ENCODE assay signal across 8 cellular contexts in the genomic region with DNA sequence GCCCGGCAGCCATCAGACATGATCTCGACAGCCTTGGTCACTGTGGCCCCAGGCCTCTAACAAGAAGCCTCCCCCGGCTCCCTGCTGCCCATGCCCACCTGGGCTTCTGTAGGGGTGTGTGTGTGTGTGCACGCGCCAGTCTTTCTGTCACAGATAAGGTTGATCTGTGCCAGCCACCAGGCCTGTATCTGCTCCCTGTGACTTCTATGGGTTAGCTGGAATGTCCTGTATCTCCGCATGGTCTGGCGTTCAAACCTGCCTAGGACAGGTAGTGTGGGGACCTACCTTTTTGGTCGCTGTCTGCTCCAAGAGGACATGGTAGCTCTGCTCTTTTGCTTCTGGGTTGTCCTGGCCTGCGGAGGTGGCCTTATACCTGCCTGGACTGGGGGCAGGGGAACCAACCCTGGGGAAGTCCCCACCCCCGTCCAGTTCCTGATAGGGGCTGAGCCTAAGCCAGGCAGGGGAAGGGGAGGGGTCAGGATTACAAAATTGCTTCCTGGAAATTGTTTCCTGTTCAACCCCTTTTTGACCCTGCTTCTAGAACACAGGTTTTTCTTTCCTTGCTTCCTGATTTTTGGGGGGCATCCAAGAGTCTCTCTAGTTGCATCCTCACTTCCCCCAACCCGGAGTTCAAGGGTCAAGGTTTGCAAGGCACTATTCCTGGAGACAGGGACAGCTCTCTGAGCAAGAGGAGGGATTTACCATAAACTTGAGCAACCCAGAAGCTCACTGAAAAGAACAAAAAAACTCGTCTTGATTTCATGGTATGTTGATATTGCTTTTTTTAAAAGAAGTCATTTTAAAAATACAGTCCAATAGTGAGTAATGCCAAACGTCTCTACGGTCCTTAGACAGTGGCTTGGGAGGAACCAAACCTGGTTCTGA. TPM values are rescaled to one million over a fixed set of nuclear protein-coding genes. Genes with fewer than 3 reads are reported as not detected.
DNase-seq lines count a peak whose midpoint lies in the region; ATAC-seq, FAIRE-seq and TF ChIP-seq lines count a peak whose summit lies in the region.

A gene with protein sequence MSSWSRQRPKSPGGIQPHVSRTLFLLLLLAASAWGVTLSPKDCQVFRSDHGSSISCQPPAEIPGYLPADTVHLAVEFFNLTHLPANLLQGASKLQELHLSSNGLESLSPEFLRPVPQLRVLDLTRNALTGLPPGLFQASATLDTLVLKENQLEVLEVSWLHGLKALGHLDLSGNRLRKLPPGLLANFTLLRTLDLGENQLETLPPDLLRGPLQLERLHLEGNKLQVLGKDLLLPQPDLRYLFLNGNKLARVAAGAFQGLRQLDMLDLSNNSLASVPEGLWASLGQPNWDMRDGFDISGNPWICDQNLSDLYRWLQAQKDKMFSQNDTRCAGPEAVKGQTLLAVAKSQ (minus strand): TSS at position 340 of the 885 bp plus-strand sequence. CDS start 23 bp downstream, at position 317.

- peaks cover 0 to 4% (median 0%) of the 10 kb centered on the region in 5 donors for H3K36me3 Mint-ChIP-seq in naive thymus-derived CD4-positive, alpha-beta T cell

- intact Hi-C loops in naive thymus-derived CD4-positive, alpha-beta T cell (cut with micrococcal nuclease), result no loop called here

- peak within 1 kb of the TSS in 2 of 9 donors; percentile 71 to 75 for H3K27ac Mint-ChIP-seq in naive thymus-derived CD4-positive, alpha-beta T cell

- no peaks in the 10 kb centered on the region for H3K4me1 ChIP-seq in naive thymus-derived CD4-positive, alpha-beta T cell (ENCODE audit: control insufficient read depth in 2 of 2, insufficient read depth in 2 of 2, low read length in 2 of 2)

- H3K36me3 ChIP-seq in bronchial epithelial cell (ENCODE audit: control insufficient read depth, insufficient read depth, low read length), result no peaks in the 10 kb centered on the region
- H3K36me3 ChIP-seq in naive thymus-derived CD4-positive, alpha-beta T cell (ENCODE audit: control insufficient read depth in 2 of 3, insufficient read depth in 3 of 3, low read length in 3 of 3), result no peaks in the 10 kb centered on the region

- H3K4me1 Mint-ChIP-seq in naive thymus-derived CD4-positive, alpha-beta T cell, result peaks cover 0 to 16% (median 10%) of the 10 kb centered on the region in 7 donors

- POLR2A ChIA-PET in naive thymus-derived CD4-positive, alpha-beta T cell (lab: Charles Lee), result no interaction called here

- peaks cover 0 to 4% (median 0%) of the 10 kb centered on the region in 3 experiments for H3K9me3 ChIP-seq in naive thymus-derived CD4-positive, alpha-beta T cell (ENCODE audit: control insufficient read depth in 2 of 3, low read length in 3 of 3)

- H3K27me3 Mint-ChIP-seq in naive thymus-derived CD4-positive, alpha-beta T cell, result peaks cover 7 to 32% (median 10%) of the 10 kb centered on the region in 5 donors

- ATAC-seq in naive thymus-derived CD4-positive, alpha-beta T cell, result peak; percentile 79
- ATAC-seq in GM21381 (IDR thresholded peaks at IDR 0.05; ENCODE audit: unreplicated experiment), result no peak

- H3K4me3 ChIP-seq in bronchial epithelial cell (ENCODE audit: low read depth, low read length), result no peak within 1 kb of the TSS
- no peak within 1 kb of the TSS for H3K4me3 ChIP-seq in naive thymus-derived CD4-positive, alpha-beta T cell (ENCODE audit: low read length)

- TF ChIP-seq CTCF in bronchial epithelial cell (IDR thresholded peaks at IDR 0.05; ENCODE audit: insufficient read depth, low read length, severe bottlenecking), result no peak

- peak; percentile 97 for DNase-seq in GF-D8 (lab: John Stamatoyannopoulos, UW)
- peak; percentile 35 for DNase-seq in KG1 (lab: John Stamatoyannopoulos, UW)
- peak; percentile 65 for DNase-seq in bronchial epithelial cell (ENCODE audit: low read depth)
- no peak for DNase-seq in naive thymus-derived CD4-positive, alpha-beta T cell
- DNase-seq in NCI-H2081 treated with DMSO at 0.1 percent for 48 hours (lab: John Stamatoyannopoulos, UW), result no peak
- DNase-seq in NCI-H1048 (lab: John Stamatoyannopoulos, UW), result no peak
- no peak for DNase-seq in NCI-H226

- CTCF ChIA-PET in naive thymus-derived CD4-positive, alpha-beta T cell (lab: Charles Lee), result interaction anchor here (0.8 kb wide), 1 partner anchor 15 kb away, joined by 7 read pairs; no protein-coding TSS in a partner anchor

- H3K27me3 ChIP-seq in bronchial epithelial cell (ENCODE audit: control insufficient read depth, insufficient read depth, low read length), result no peaks in the 10 kb centered on the region
- peaks cover 0 to 4% of the 10 kb centered on the region in 2 donors for H3K27me3 ChIP-seq in naive thymus-derived CD4-positive, alpha-beta T cell (ENCODE audit: control insufficient read depth in 2 of 2, insufficient read depth in 2 of 2, low read length in 2 of 2)

- H3K4me3 Mint-ChIP-seq in naive thymus-derived CD4-positive, alpha-beta T cell, result peak within 1 kb of the TSS in 3 of 10 donors; percentile 35 to 47 (median 44)

- no peak within 1 kb of the TSS for H3K27ac ChIP-seq in naive thymus-derived CD4-positive, alpha-beta T cell (ENCODE audit: low read depth, low read length)

- peaks cover 0 to 6% (median 0%) of the 10 kb centered on the region in 11 donors for H3K9me3 Mint-ChIP-seq in naive thymus-derived CD4-positive, alpha-beta T cell

- FAIRE-seq in bronchial epithelial cell (lab: Jason Lieb, UNC), result no peak

RNA-seq across cellular contexts. Expression of the gene that starts here (rescaled TPM):
- 0.38 and 1.1 TPM in 2 replicates for total RNA-seq in bronchial epithelial cell
- 1 to 10 TPM in 1 of 5 experiments, under 1 TPM in 2, not detected in 2; 0.34 to 1.6 (median 0.66) TPM for total RNA-seq in naive thymus-derived CD4-positive, alpha-beta T cell
- polyA plus RNA-seq in naive thymus-derived CD4-positive, alpha-beta T cell, result under 1 TPM in 1 of 2 donors, not detected in 1; 0.06 TPM

Comparison
In these comparisons a context has a peak if more than half of its experiments do, and no peak if none do; other contexts are left out.
1. DNase-seq: peak in GF-D8 (single experiment), KG1 (single experiment) and bronchial epithelial cell (single experiment); none in naive thymus-derived CD4-positive, alpha-beta T cell (0 of 9), NCI-H2081 treated with DMSO at 0.1 percent for 48 hours (single experiment), NCI-H1048 (single experiment) and NCI-H226 (single experiment).